In the genomic region with DNA sequence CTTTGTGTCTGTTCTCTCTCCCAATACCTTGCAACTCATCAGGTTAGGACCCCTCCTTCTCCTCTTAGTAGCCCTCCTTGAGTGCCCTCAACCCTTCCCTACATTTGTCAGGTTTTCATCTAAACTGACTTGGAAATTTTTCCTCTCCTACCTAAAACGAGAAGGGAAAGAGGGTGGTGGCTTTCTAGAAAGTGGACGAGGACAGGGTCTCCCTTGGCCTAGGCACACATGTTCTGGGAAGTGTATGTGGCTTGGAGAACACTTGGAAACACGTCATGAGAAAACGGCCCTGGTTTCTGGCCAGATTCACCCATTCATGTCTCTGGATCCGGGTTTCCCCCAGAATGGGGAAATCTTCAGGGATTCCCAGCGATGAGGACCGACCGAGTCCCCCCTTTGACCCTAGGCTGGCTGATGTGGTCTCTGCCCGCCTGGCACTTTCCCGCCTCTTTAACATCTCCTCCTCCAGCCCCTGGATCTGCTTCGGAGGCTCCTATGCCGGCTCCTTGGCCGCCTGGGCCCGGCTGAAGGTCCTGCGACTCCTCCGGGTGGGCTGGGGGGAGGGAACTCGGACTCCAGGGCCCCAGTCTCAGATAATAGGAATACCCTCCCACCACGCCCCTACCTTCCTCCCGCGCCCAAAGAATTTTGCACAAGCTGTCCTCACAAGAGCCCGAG, we compare ENCODE assay signal across 10 cellular contexts. TPM values are rescaled to one million over a fixed set of nuclear protein-coding genes. Genes with fewer than 3 reads are reported as not detected.
A peak's percentile ranks its signal among the peaks of the same experiment; 100 is the strongest.
DNase-seq lines count a peak whose midpoint lies in the region; ATAC-seq and TF ChIP-seq lines count a peak whose summit lies in the region.
"Had no signal": no experiment of that assay in that cellular context is flagged by ENCODE, and none has a peak within 500 bp of the region (broad histone marks: within the 10 kb centered on the region; RNA-seq: fewer than 3 reads in every experiment).

No MANE protein-coding gene starts in this region.

- H3K4me2 ChIP-seq in mesendoderm (ENCODE audit: low read length) = peak overlapping the region; percentile 69

- 4 to 9% methylated on average over 20 to 21 of the region's 21 CpGs for WGBS in body of pancreas, 2 donors
- no CpG with 5 or more reads among the region's 21 CpGs for WGBS in mesendoderm (ENCODE audit: extremely low coverage, insufficient coverage, low lambda C conversion rate)
- WGBS in urinary bladder = 7% methylated on average over 21 of the region's 21 CpGs

- TF ChIP-seq CTCF in left ventricle myocardium inferior (IDR thresholded peaks at IDR 0.05; ENCODE audit: borderline replicate concordance) (no peak), body of pancreas (IDR thresholded peaks at IDR 0.05) (no peak)

- H4K5ac ChIP-seq in mesendoderm (ENCODE audit: low read length) = no peak overlapping the region

- no peak overlapping the region for H3K27ac ChIP-seq in left ventricle myocardium inferior (replicated peaks)
- peak overlapping the region; percentile 90 to 98 (median 96) for H3K27ac ChIP-seq in body of pancreas
- no peak overlapping the region for H3K27ac ChIP-seq in mesendoderm (ENCODE audit: low read depth, low read length)
- no peak overlapping the region for H3K27ac ChIP-seq in urinary bladder (ENCODE audit: low read depth)
- H3K27ac ChIP-seq: SJSA1 had no signal

- no peak overlapping the region for H2AK5ac ChIP-seq in mesendoderm (ENCODE audit: low read length)

- H2BK120ac ChIP-seq in mesendoderm (ENCODE audit: low read depth, low read length) = no peak overlapping the region

- H3K4ac ChIP-seq in mesendoderm (ENCODE audit: low read depth, low read length) = no peak overlapping the region

- H3K23ac ChIP-seq in mesendoderm (ENCODE audit: low read length) = no peak overlapping the region

- H3K4me1 ChIP-seq in left ventricle myocardium inferior (peaks cover 14% of the 10 kb centered on the region), body of pancreas (peaks cover 35% of the 10 kb centered on the region), mesendoderm (ENCODE audit: control insufficient read depth, low read depth, low read length) (no peaks in the 10 kb centered on the region), urinary bladder (ENCODE audit: insufficient read depth) (no peaks in the 10 kb centered on the region)
- H3K4me1 ChIP-seq: SJSA1 had no signal

- intact Hi-C loops in left ventricle myocardium inferior (cut with micrococcal nuclease) = no loop called here
- intact Hi-C loops in left ventricle myocardium superior (cut with micrococcal nuclease) = no loop called here
- intact Hi-C loops in body of pancreas (cut with DNase I) = no loop called here

- H2BK15ac ChIP-seq in mesendoderm (replicated peaks; ENCODE audit: low read depth) = no peak overlapping the region

- no peak overlapping the region for H4K8ac ChIP-seq in mesendoderm (ENCODE audit: low read depth, low read length)

- DNase-seq in left ventricle myocardium inferior (no peak), left ventricle myocardium superior (no peak), body of pancreas (peak in 3 of 4 donors; percentile 9 to 32 (median 22)), mesendoderm (no peak), NCI-H82 (lab: John Stamatoyannopoulos, UW) (no peak)
- DNase-seq in NK-92 treated with Interleukin-12 subunit alpha and Interleukin-12 subunit beta, amount 100 ng/mL, for 24 hours (lab: John Stamatoyannopoulos, UW) = no peak

- no peak overlapping the region for H2BK5ac ChIP-seq in mesendoderm (ENCODE audit: low read length)

- H3K36me3 ChIP-seq in left ventricle myocardium inferior (no peaks in the 10 kb centered on the region), body of pancreas (replicated peaks in 1 of 2; ENCODE audit: insufficient read depth in 1 of 2, low read depth in 2 of 2) (no peaks in the 10 kb centered on the region), mesendoderm (ENCODE audit: control insufficient read depth, insufficient read depth, low read length) (no peaks in the 10 kb centered on the region), urinary bladder (ENCODE audit: insufficient read depth) (no peaks in the 10 kb centered on the region)
- H3K36me3 ChIP-seq: SJSA1 had no signal

- H3K79me2 ChIP-seq in mesendoderm (ENCODE audit: control insufficient read depth, insufficient read depth, low read length) = no peaks in the 10 kb centered on the region

- H3K9ac ChIP-seq in mesendoderm (ENCODE audit: low read length) = peak overlapping the region; percentile 77

- ATAC-seq in left ventricle myocardium superior = no peak
- no peak for ATAC-seq in body of pancreas
- no peak for ATAC-seq in esophagus mucosa

- peak overlapping the region; percentile 59 for H3K4me3 ChIP-seq in left ventricle myocardium inferior
- H3K4me3 ChIP-seq in body of pancreas = peak overlapping the region; percentile 47 to 86
- peak overlapping the region; percentile 78 for H3K4me3 ChIP-seq in mesendoderm (ENCODE audit: low read length)
- H3K4me3 ChIP-seq in urinary bladder (ENCODE audit: low read depth, low read length) = peak overlapping the region; percentile 50
- H3K4me3 ChIP-seq: SJSA1 had no signal

- no peak for TF ChIP-seq POLR2A in body of pancreas (IDR thresholded peaks at IDR 0.05)

- H3K9me3 ChIP-seq in left ventricle myocardium inferior (replicated peaks) (no peaks in the 10 kb centered on the region), body of pancreas (no peaks in the 10 kb centered on the region)
- H3K9me3 ChIP-seq: SJSA1 had no signal

- H3K79me1 ChIP-seq in mesendoderm (ENCODE audit: low read length) = no peaks in the 10 kb centered on the region

- no peak overlapping the region for H3K18ac ChIP-seq in mesendoderm (ENCODE audit: low read length)

- peaks cover 100% of the 10 kb centered on the region for H3K27me3 ChIP-seq in left ventricle myocardium inferior (ENCODE audit: low read depth)
- H3K27me3 ChIP-seq in body of pancreas = no peaks in the 10 kb centered on the region
- no peaks in the 10 kb centered on the region for H3K27me3 ChIP-seq in mesendoderm (ENCODE audit: insufficient read depth, low read length, poor library complexity)

- H3K56ac ChIP-seq in mesendoderm (ENCODE audit: low read length) = peak overlapping the region; percentile 25

RNA-seq across cellular contexts. Expression of gene PRSS16, which starts 2.9 kb away (rescaled TPM):
- total RNA-seq in left ventricle myocardium inferior (0.49 TPM), left ventricle myocardium superior (not detected), body of pancreas (10 to 100 TPM; 10.9 to 43.8 TPM), urinary bladder (2.0 TPM), esophagus mucosa (7.7 TPM)
- 8.8 TPM for polyA plus RNA-seq in mesendoderm (2013, experiment 1 of 2)
- polyA plus RNA-seq in mesendoderm (2013, experiment 2 of 2) = 9.5 TPM
- polyA plus RNA-seq in urinary bladder = 1.0 TPM
- total RNA-seq: glomerular endothelial cell, SJSA1 had no signal

Comparison
In these comparisons a context has a peak if more than half of its experiments do, and no peak if none do; other contexts are left out.
1. DNase-seq: peak in body of pancreas (3 of 4); none in left ventricle myocardium inferior (single experiment), left ventricle myocardium superior (single experiment), mesendoderm (single experiment), NK-92 treated with Interleukin-12 subunit alpha and Interleukin-12 subunit beta, amount 100 ng/mL, for 24 hours (single experiment) and NCI-H82 (single experiment).
2. H3K27ac ChIP-seq: peak in body of pancreas (4 of 4); none in left ventricle myocardium inferior (single experiment), mesendoderm (single experiment) and urinary bladder (single experiment).
3. Peak in every context shown above with its lines, with median percentiles within 50 percentile points of each other: H3K4me3 ChIP-seq.